Comparison of ENCODE assay signal across 22 cellular contexts in the genomic region with DNA sequence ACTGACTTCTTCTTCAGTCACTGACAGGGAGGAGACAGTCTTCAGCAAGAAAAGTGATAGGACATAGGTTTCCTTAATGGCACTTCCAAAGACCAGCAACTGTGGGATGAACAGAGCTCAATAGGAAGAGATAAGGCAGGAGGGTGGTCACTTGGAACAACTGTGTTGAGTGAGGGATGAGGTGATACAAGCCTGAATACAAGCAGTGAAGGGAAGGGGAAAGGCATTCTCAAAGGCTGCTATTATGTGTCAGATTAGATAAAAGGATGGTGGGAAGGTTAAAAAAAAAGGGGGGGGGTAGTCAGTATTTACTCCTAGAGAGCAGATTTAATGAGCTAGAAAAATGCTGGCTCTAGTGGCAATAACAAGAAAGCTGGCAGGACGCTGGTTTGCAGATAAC. TPM values are rescaled to one million over a fixed set of nuclear protein-coding genes. Genes with fewer than 3 reads are reported as not detected.
DNase-seq lines count a peak whose midpoint lies in the region; ATAC-seq and TF ChIP-seq lines count a peak whose summit lies in the region.
"Had no signal": no experiment of that assay in that cellular context is flagged by ENCODE, and none has a peak within 500 bp of the region (broad histone marks: within the 10 kb centered on the region; RNA-seq: fewer than 3 reads in every experiment).

No MANE protein-coding gene starts in this region.

- H3K27ac Mint-ChIP-seq in nephron, result peak overlapping the region in 2 of 3 experiments; percentile 0 to 10
- H3K27ac Mint-ChIP-seq: CD4-positive, alpha-beta T cell had no signal

- H3K9me3 ChIP-seq in suprapubic skin (no peaks in the 10 kb centered on the region), tibial nerve (no peaks in the 10 kb centered on the region)
- H3K9me3 ChIP-seq: Peyer's patch, SJCRH30 had no signal

- no peak overlapping the region for H3K4me3 Mint-ChIP-seq in nephron
- H3K4me3 Mint-ChIP-seq: CD4-positive, alpha-beta T cell; H9 had no signal

- TF ChIP-seq EP300 in suprapubic skin (IDR thresholded peaks at IDR 0.05), result no peak
- no peak for TF ChIP-seq EP300 in tibial nerve (IDR thresholded peaks at IDR 0.05)

- H3K36me3 ChIP-seq in suprapubic skin (no peaks in the 10 kb centered on the region), tibial nerve (no peaks in the 10 kb centered on the region)
- H3K36me3 ChIP-seq: Peyer's patch, SJCRH30 had no signal

- no peak for TF ChIP-seq POLR2A in suprapubic skin (IDR thresholded peaks at IDR 0.05)
- TF ChIP-seq POLR2A in tibial nerve (IDR thresholded peaks at IDR 0.05), result no peak

- no peaks in the 10 kb centered on the region for H3K27me3 Mint-ChIP-seq in nephron (ENCODE audit: low read depth)
- H3K27me3 Mint-ChIP-seq: CD4-positive, alpha-beta T cell had no signal

- H3K4me1 ChIP-seq in suprapubic skin, result peaks cover 6% of the 10 kb centered on the region
- H3K4me1 ChIP-seq in tibial nerve, result no peaks in the 10 kb centered on the region
- H3K4me1 ChIP-seq: Peyer's patch, SJCRH30 had no signal

- 44% methylated on average over 1 of the region's 1 CpG for WGBS in suprapubic skin
- 67 to 89% methylated on average over 1 of the region's 1 CpG for WGBS in tibial nerve, 2 donors

- no peak for ATAC-seq in HG03521 (IDR thresholded peaks at IDR 0.05; ENCODE audit: unreplicated experiment)
- ATAC-seq: GM12878 had no signal

- peak; percentile 9 for DNase-seq in NCI-H1694 (lab: John Stamatoyannopoulos, UW)
- peak; percentile 81 for DNase-seq in NCI-H2227 treated with DMSO at 0.1 percent for 48 hours (lab: John Stamatoyannopoulos, UW)
- no peak for DNase-seq in suprapubic skin (ENCODE audit: low spot score in 2 of 2)
- DNase-seq in tibial nerve (ENCODE audit: low spot score in 2 of 2), result no peak
- no peak for DNase-seq in putamen (ENCODE audit: low spot score)
- DNase-seq: CD4-positive, alpha-beta T cell; COR-L47; DND-41; GM23248; H9; KBM-7; NCI-H1092 treated with DMSO at 0.1 percent for 48 hours; NCI-H1436 treated with DMSO at 0.1 percent for 48 hours; NCI-H2029 treated with DMSO at 0.1 percent for 48 hours; NCI-H510A treated with DMSO at 0.1 percent for 48 hours; NCI-H774; Peyer's patch; SJCRH30 had no signal

- H3K4me1 Mint-ChIP-seq in nephron, result peaks cover 15% of the 10 kb centered on the region
- H3K4me1 Mint-ChIP-seq: H9 had no signal

- TF ChIP-seq CTCF in nephron (IDR thresholded peaks at IDR 0.05; ENCODE audit: unreplicated experiment in 3 of 3) (no peak), suprapubic skin (IDR thresholded peaks at IDR 0.05) (no peak), tibial nerve (IDR thresholded peaks at IDR 0.05) (no peak)

- H3K27me3 ChIP-seq in suprapubic skin, result no peaks in the 10 kb centered on the region
- no peaks in the 10 kb centered on the region for H3K27me3 ChIP-seq in tibial nerve
- H3K27me3 ChIP-seq: Peyer's patch, SJCRH30 had no signal

- H3K4me3 ChIP-seq in suprapubic skin (no peak overlapping the region), tibial nerve (no peak overlapping the region)
- H3K4me3 ChIP-seq: GM12878, GM23248, Peyer's patch, SJCRH30 had no signal

- no peaks in the 10 kb centered on the region for H3K9me3 Mint-ChIP-seq in nephron
- H3K9me3 Mint-ChIP-seq: CD4-positive, alpha-beta T cell; H9 had no signal

- peaks cover 12% of the 10 kb centered on the region for H3K36me3 Mint-ChIP-seq in nephron (ENCODE audit: low read depth)

- H3K27ac ChIP-seq in suprapubic skin (peak overlapping the region; percentile 27), tibial nerve (no peak overlapping the region)
- H3K27ac ChIP-seq: GM23248, HL-60, Peyer's patch, SJCRH30 had no signal

RNA-seq across cellular contexts. Expression of a gene that starts 25.7 kb away (rescaled TPM):
- 1 to 10 TPM in 3 of 4 donors, under 1 TPM in 1; 0.81 to 3.7 (median 1.7) TPM for total RNA-seq in suprapubic skin
- total RNA-seq in tibial nerve, result 1 to 10 TPM in 3 of 4 donors, under 1 TPM in 1; 0.30 to 3.9 (median 1.3) TPM
- total RNA-seq: CD4-positive, alpha-beta T cell; SJCRH30 had no signal

Comparison
In these comparisons a context has a peak if more than half of its experiments do, and no peak if none do; other contexts are left out.
1. DNase-seq: peak in NCI-H1694 (single experiment) and NCI-H2227 treated with DMSO at 0.1 percent for 48 hours (single experiment); none in suprapubic skin (0 of 2), tibial nerve (0 of 2) and putamen (single experiment).